Comparison of ENCODE assay signal across 22 cellular contexts in the genomic region with DNA sequence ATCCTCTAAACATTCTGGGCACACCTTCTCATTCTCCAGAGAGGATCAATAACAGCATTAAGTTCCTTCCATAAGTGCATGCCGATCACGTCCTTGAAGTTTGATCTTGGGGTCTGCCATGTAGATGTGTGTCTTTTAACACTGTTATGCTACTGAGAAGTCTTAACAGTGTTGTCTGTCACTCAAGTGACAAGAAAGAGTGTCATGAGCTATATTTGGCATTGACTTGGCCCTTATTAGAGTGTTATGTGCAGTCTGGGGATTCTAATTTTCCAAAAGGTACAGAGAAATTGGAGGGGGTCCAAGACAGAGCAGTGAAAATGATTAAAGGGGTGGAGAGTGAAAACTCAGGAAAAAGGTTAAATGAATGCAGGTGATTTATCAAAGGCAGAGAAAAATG.
DNase-seq lines count a peak whose midpoint lies in the region; ATAC-seq and TF ChIP-seq lines count a peak whose summit lies in the region.
"Had no signal": no experiment of that assay in that cellular context is flagged by ENCODE, and none has a peak within 500 bp of the region (broad histone marks: within the 10 kb centered on the region; RNA-seq: fewer than 3 reads in every experiment).

No MANE protein-coding gene starts in this region.

- ATAC-seq in Right ventricle myocardium inferior (peak; percentile 44), left cardiac atrium (no peak)
- ATAC-seq in natural killer cell treated with Interleukin-12 subunit alpha and Interleukin-12 subunit beta and Interleukin-15 and Interleukin-18, amount 100 ng/mL, for 72 hours = no peak
- ATAC-seq: A549, GM12878, GM23338, HCT116 had no signal

- H3K27ac Mint-ChIP-seq in natural killer cell treated with Interleukin-12 subunit alpha and Interleukin-12 subunit beta and Interleukin-15 and Interleukin-18, amount 100 ng/mL, for 72 hours = no peak overlapping the region
- H3K27ac Mint-ChIP-seq in HFFc6 = no peak overlapping the region
- H3K27ac Mint-ChIP-seq: CD14-positive monocyte; CD4-positive, alpha-beta T cell; GM23338; H9 had no signal

- intact Hi-C loops in Right ventricle myocardium inferior (cut with DNase I) (no loop called here), left cardiac atrium (cut with DNase I) (no loop called here)

- peaks cover 0 to 8% of the 10 kb centered on the region in 2 donors for H3K27me3 Mint-ChIP-seq in natural killer cell treated with Interleukin-12 subunit alpha and Interleukin-12 subunit beta and Interleukin-15 and Interleukin-18, amount 100 ng/mL, for 72 hours
- no peaks in the 10 kb centered on the region; the same call in 1 of the 2 replicates for H3K27me3 Mint-ChIP-seq in HFFc6 (ENCODE audit: insufficient read depth)

- no peaks in the 10 kb centered on the region for H3K36me3 Mint-ChIP-seq in natural killer cell treated with Interleukin-12 subunit alpha and Interleukin-12 subunit beta and Interleukin-15 and Interleukin-18, amount 100 ng/mL, for 72 hours
- no peaks in the 10 kb centered on the region for H3K36me3 Mint-ChIP-seq in HFFc6 (ENCODE audit: low read depth)
- H3K36me3 Mint-ChIP-seq: CD14-positive monocyte; CD8-positive, alpha-beta memory T cell had no signal

- no peaks in the 10 kb centered on the region for H3K4me1 Mint-ChIP-seq in natural killer cell treated with Interleukin-12 subunit alpha and Interleukin-12 subunit beta and Interleukin-15 and Interleukin-18, amount 100 ng/mL, for 72 hours (ENCODE audit: low read depth in 2 of 2)
- no peaks in the 10 kb centered on the region for H3K4me1 Mint-ChIP-seq in HFFc6 (ENCODE audit: low read depth)
- H3K4me1 Mint-ChIP-seq: CD8-positive, alpha-beta memory T cell had no signal

- no peak for DNase-seq in Right ventricle myocardium inferior (ENCODE audit: missing footprints)
- DNase-seq in left cardiac atrium = no peak
- DNase-seq in NCI-H1105 (lab: John Stamatoyannopoulos, UW) = peak; percentile 11
- peak; percentile 19 for DNase-seq in NCI-H69 (lab: John Stamatoyannopoulos, UW)
- no peak for DNase-seq in natural killer cell treated with Interleukin-12 subunit alpha and Interleukin-12 subunit beta and Interleukin-15 and Interleukin-18, amount 100 ng/mL, for 72 hours (ENCODE audit: low spot score)
- no peak for DNase-seq in HFFc6
- DNase-seq: 8988T; ACHN; AML-193; BE2C; CD4-positive, alpha-beta T cell; CD8-positive, alpha-beta memory T cell; DMS 273 treated with DMSO at 0.1 percent for 48 hours; DMS79; EL; GDM1; H9 had no signal

- peaks cover 4% of the 10 kb centered on the region for H3K9me3 Mint-ChIP-seq in natural killer cell treated with Interleukin-12 subunit alpha and Interleukin-12 subunit beta and Interleukin-15 and Interleukin-18, amount 100 ng/mL, for 72 hours
- peaks cover 47% of the 10 kb centered on the region for H3K9me3 Mint-ChIP-seq in HFFc6
- H3K9me3 Mint-ChIP-seq: CD4-positive, alpha-beta T cell had no signal

- no peak for TF ChIP-seq CTCF in HFFc6 (IDR thresholded peaks at IDR 0.05)

- no peak overlapping the region for H3K4me3 Mint-ChIP-seq in natural killer cell treated with Interleukin-12 subunit alpha and Interleukin-12 subunit beta and Interleukin-15 and Interleukin-18, amount 100 ng/mL, for 72 hours
- no peak overlapping the region for H3K4me3 Mint-ChIP-seq in HFFc6
- H3K4me3 Mint-ChIP-seq: CD14-positive monocyte; CD4-positive, alpha-beta T cell; CD8-positive, alpha-beta memory T cell; GM23338; H9 had no signal

Comparison
In these comparisons a context has a peak if more than half of its experiments do, and no peak if none do; other contexts are left out.
1. DNase-seq: peak in NCI-H1105 (single experiment) and NCI-H69 (single experiment); none in Right ventricle myocardium inferior (single experiment), left cardiac atrium (single experiment), natural killer cell treated with Interleukin-12 subunit alpha and Interleukin-12 subunit beta and Interleukin-15 and Interleukin-18, amount 100 ng/mL, for 72 hours (single experiment) and HFFc6 (single experiment).